Comparison of ENCODE assay signal across 11 cellular contexts in the genomic region with DNA sequence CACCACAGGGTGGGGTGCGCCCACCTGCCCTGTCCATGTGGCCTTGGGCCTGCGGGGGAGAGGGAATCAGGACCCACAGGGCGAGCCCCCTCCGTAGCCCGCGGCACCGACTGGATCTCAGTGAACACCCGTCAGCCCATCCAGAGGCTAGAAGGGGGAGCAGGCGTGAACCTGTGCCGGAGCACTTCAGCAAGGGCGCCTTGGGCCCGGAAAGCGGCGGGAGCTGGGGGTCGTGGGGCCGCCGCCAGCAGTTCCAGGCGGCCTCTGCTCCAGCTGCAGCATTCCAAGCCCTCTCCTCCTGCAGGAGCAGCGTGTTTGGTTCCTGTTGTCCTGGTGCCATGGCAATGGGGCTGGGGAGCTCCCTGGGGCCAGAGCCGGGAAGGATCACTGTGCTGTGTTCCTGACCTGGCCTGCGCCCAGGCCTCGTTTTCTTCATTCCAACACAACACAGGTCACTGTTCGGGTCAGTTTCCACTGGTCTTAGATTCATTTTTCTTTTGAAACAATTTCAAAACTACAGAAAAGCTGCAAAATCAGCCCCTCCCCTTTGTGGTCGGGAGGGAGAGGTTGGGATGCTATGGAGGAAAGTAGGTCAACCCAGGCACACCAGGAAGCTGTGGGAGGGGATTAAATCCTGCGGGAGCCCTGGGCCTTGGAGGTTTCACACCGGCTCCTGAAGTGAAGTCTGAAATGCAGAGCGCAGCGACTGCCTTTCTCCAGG. TPM values are rescaled to one million over a fixed set of nuclear protein-coding genes. Genes with fewer than 3 reads are reported as not detected.
DNase-seq lines count a peak whose midpoint lies in the region; ATAC-seq and TF ChIP-seq lines count a peak whose summit lies in the region.
"Had no signal": no experiment of that assay in that cellular context is flagged by ENCODE, and none has a peak within 500 bp of the region (broad histone marks: within the 10 kb centered on the region; RNA-seq: fewer than 3 reads in every experiment).

No MANE protein-coding gene starts in this region.

- H3K4me3 ChIP-seq in AG10803 (ENCODE audit: low read length): no peak overlapping the region
- no peak overlapping the region for H3K4me3 ChIP-seq in adrenal gland
- no peak overlapping the region for H3K4me3 ChIP-seq in ovary

- no peaks in the 10 kb centered on the region for H3K27me3 ChIP-seq in adrenal gland
- no peaks in the 10 kb centered on the region for H3K27me3 ChIP-seq in ovary
- no peaks in the 10 kb centered on the region for H3K27me3 ChIP-seq in foreskin keratinocyte

- TF ChIP-seq POLR2A in adrenal gland (IDR thresholded peaks at IDR 0.05) (peak in 1 of 2 donors; percentile 14), ovary (IDR thresholded peaks at IDR 0.05) (no peak)

- CTCF ChIA-PET in activated CD8-positive, alpha-beta T cell treated with anti-CD3 and anti-CD28 coated beads, Interleukin-2, amount 10 ng/mL, durations not matched to agents 7 days and 5 days (lab: Charles Lee): interaction anchor here (0.8 to 1.9 kb wide), 3 partner anchors 9 to 180 kb away, joined by 3 to 6 read pairs (median 4); no protein-coding TSS in a partner anchor

- DNase-seq in AG10803 (ENCODE audit: low read depth) (peak; percentile 84), adrenal gland (peak; percentile 62 to 92 (median 83)), glutamatergic neuron (peak; percentile 41), ovary (peak; percentile 86 to 95 (median 88)), foreskin keratinocyte (no peak), NCI-H2171 treated with DMSO at 0.1 percent for 48 hours (lab: John Stamatoyannopoulos, UW) (no peak)
- no peak for DNase-seq in activated CD8-positive, alpha-beta T cell treated with anti-CD3 and anti-CD28 coated beads, Interleukin-2, amount 10 ng/mL, durations not matched to agents 7 days and 5 days
- DNase-seq: CD4-positive, alpha-beta memory T cell; stimulated activated naive B cell treated with anti-CD40 and anti-IgM and Interleukin-4, amounts not matched to agents 10 μg/mL and 1 μg/mL and 100 μg/mL, for 72 hours had no signal

- POLR2A ChIA-PET in activated CD8-positive, alpha-beta T cell treated with anti-CD3 and anti-CD28 coated beads, Interleukin-2, amount 10 ng/mL, durations not matched to agents 7 days and 5 days (lab: Charles Lee): no interaction called here

- WGBS in adrenal gland, 4 donors: 27 to 45% (median 34%) methylated on average over 9 to 28 of the region's 28 CpGs
- WGBS in ovary, 3 donors: 2 to 7% (median 7%) methylated on average over 18 to 28 of the region's 28 CpGs

- no peak for ATAC-seq in activated CD8-positive, alpha-beta T cell treated with anti-CD3 and anti-CD28 coated beads, Interleukin-2, amount 10 ng/mL, durations not matched to agents 7 days and 5 days
- ATAC-seq in foreskin keratinocyte: no peak
- no peak for ATAC-seq in HG03439 (IDR thresholded peaks at IDR 0.05; ENCODE audit: unreplicated experiment)
- ATAC-seq: stimulated activated naive B cell treated with anti-CD40 and anti-IgM and Interleukin-4, amounts not matched to agents 10 μg/mL and 1 μg/mL and 100 μg/mL, for 72 hours had no signal

- intact Hi-C loops in adrenal gland (cut with DNase I): loop anchor here in 1 of 2 donors (10.0 kb wide), 1 partner anchor 476 kb away; no protein-coding TSS in a partner anchor
- intact Hi-C loops in ovary (cut with DNase I): loop anchor here in 1 of 4 donors (10.0 kb wide), 2 partner anchors 76 to 326 kb away; partner anchors contain the start of gene POFUT2

- H3K4me1 ChIP-seq in adrenal gland (replicated peaks in 1 of 2) (peaks cover 14 to 23% of the 10 kb centered on the region in 2 donors), ovary (ENCODE audit: insufficient read depth) (peaks cover 24% of the 10 kb centered on the region), foreskin keratinocyte (peaks cover 7% of the 10 kb centered on the region)

- TF ChIP-seq CTCF in AG10803 (conservative IDR thresholded peaks at IDR 0.05; ENCODE audit: low read length) (no peak), adrenal gland (IDR thresholded peaks at IDR 0.05) (no peak), glutamatergic neuron (IDR thresholded peaks at IDR 0.05; ENCODE audit: partially characterized antibody, unreplicated experiment) (no peak), ovary (IDR thresholded peaks at IDR 0.05) (no peak), foreskin keratinocyte (conservative IDR thresholded peaks at IDR 0.05) (no peak)

- H3K27ac ChIP-seq in adrenal gland (peak overlapping the region in 4 of 5 donors; percentile 49 to 90 (median 64)), ovary (peak overlapping the region in 1 of 2 donors; percentile 41), foreskin keratinocyte (no peak overlapping the region)

- peaks cover 4% of the 10 kb centered on the region for H3K27me3 Mint-ChIP-seq in glutamatergic neuron (ENCODE audit: unreplicated experiment)
- H3K27me3 Mint-ChIP-seq in activated CD8-positive, alpha-beta T cell treated with anti-CD3 and anti-CD28 coated beads, Interleukin-2, amount 10 ng/mL, durations not matched to agents 7 days and 5 days (ENCODE audit: low read depth): no peaks in the 10 kb centered on the region
- H3K27me3 Mint-ChIP-seq: CD4-positive, alpha-beta memory T cell; memory B cell; stimulated activated naive B cell treated with anti-CD40 and anti-IgM and Interleukin-4, amounts not matched to agents 10 μg/mL and 1 μg/mL and 100 μg/mL, for 72 hours had no signal

- H3K9me3 Mint-ChIP-seq in glutamatergic neuron (ENCODE audit: unreplicated experiment): peaks cover 9% of the 10 kb centered on the region
- no peaks in the 10 kb centered on the region for H3K9me3 Mint-ChIP-seq in activated CD8-positive, alpha-beta T cell treated with anti-CD3 and anti-CD28 coated beads, Interleukin-2, amount 10 ng/mL, durations not matched to agents 7 days and 5 days (ENCODE audit: insufficient read depth)
- H3K9me3 Mint-ChIP-seq: CD4-positive, alpha-beta memory T cell; memory B cell; stimulated activated naive B cell treated with anti-CD40 and anti-IgM and Interleukin-4, amounts not matched to agents 10 μg/mL and 1 μg/mL and 100 μg/mL, for 72 hours had no signal

- H3K9me3 ChIP-seq in adrenal gland (replicated peaks in 1 of 3): no peaks in the 10 kb centered on the region
- no peaks in the 10 kb centered on the region for H3K9me3 ChIP-seq in ovary

- no peak overlapping the region for H3K4me3 Mint-ChIP-seq in glutamatergic neuron (ENCODE audit: unreplicated experiment)
- no peak overlapping the region for H3K4me3 Mint-ChIP-seq in activated CD8-positive, alpha-beta T cell treated with anti-CD3 and anti-CD28 coated beads, Interleukin-2, amount 10 ng/mL, durations not matched to agents 7 days and 5 days
- H3K4me3 Mint-ChIP-seq: CD4-positive, alpha-beta memory T cell; memory B cell; stimulated activated naive B cell treated with anti-CD40 and anti-IgM and Interleukin-4, amounts not matched to agents 10 μg/mL and 1 μg/mL and 100 μg/mL, for 72 hours had no signal

- H3K27ac Mint-ChIP-seq in glutamatergic neuron (ENCODE audit: unreplicated experiment): no peak overlapping the region
- H3K27ac Mint-ChIP-seq in activated CD8-positive, alpha-beta T cell treated with anti-CD3 and anti-CD28 coated beads, Interleukin-2, amount 10 ng/mL, durations not matched to agents 7 days and 5 days: no peak overlapping the region
- H3K27ac Mint-ChIP-seq: memory B cell; stimulated activated naive B cell treated with anti-CD40 and anti-IgM and Interleukin-4, amounts not matched to agents 10 μg/mL and 1 μg/mL and 100 μg/mL, for 72 hours had no signal

- no peaks in the 10 kb centered on the region for H3K36me3 Mint-ChIP-seq in glutamatergic neuron (ENCODE audit: unreplicated experiment)
- peaks cover 35% of the 10 kb centered on the region for H3K36me3 Mint-ChIP-seq in activated CD8-positive, alpha-beta T cell treated with anti-CD3 and anti-CD28 coated beads, Interleukin-2, amount 10 ng/mL, durations not matched to agents 7 days and 5 days (ENCODE audit: low read depth)

- H3K36me3 ChIP-seq in adrenal gland (replicated peaks in 1 of 2) (no peaks in the 10 kb centered on the region), ovary (no peaks in the 10 kb centered on the region)

- TF ChIP-seq EP300 in ovary (IDR thresholded peaks at IDR 0.05): peak; percentile 66

- H3K4me1 Mint-ChIP-seq in glutamatergic neuron (ENCODE audit: low read depth, unreplicated experiment): peaks cover 34% of the 10 kb centered on the region
- H3K4me1 Mint-ChIP-seq in activated CD8-positive, alpha-beta T cell treated with anti-CD3 and anti-CD28 coated beads, Interleukin-2, amount 10 ng/mL, durations not matched to agents 7 days and 5 days (ENCODE audit: low read depth): peaks cover 2% of the 10 kb centered on the region

RNA-seq across cellular contexts. Expression of gene SLX9, which starts 18.8 kb away (rescaled TPM):
- total RNA-seq in adrenal gland: 10 to 100 TPM; 11.1 to 45.3 (median 26.6) TPM
- polyA plus RNA-seq in adrenal gland: 10 to 100 TPM; 13.1 to 22.8 (median 21.4) TPM
- 30.7 TPM for total RNA-seq in glutamatergic neuron (ENCODE audit: unreplicated experiment)
- total RNA-seq in ovary: 10 to 100 TPM in 6 of 7 donors, 1 to 10 TPM in 1; 5.6 to 24.1 (median 17.2) TPM
- polyA plus RNA-seq in ovary: 10 to 100 TPM in 1 of 2 donors, 1 to 10 TPM in 1; 5.6 to 14.0 TPM
- total RNA-seq in activated CD8-positive, alpha-beta T cell treated with anti-CD3 and anti-CD28 coated beads, Interleukin-2, amount 10 ng/mL, durations not matched to agents 7 days and 5 days: 10 to 100 TPM; 56.6 to 60.4 TPM
- 39.7 and 54.7 TPM in 2 replicates for total RNA-seq in foreskin keratinocyte
- polyA plus RNA-seq in foreskin keratinocyte: 54.8 and 73.8 TPM in 2 replicates

RNA-seq across cellular contexts. Expression of gene ITGB2, which starts 37.9 kb away (rescaled TPM):
- total RNA-seq in adrenal gland (100 to 1,000 TPM in 4 of 8 donors, 10 to 100 TPM in 4; 68.2 to 212 (median 120) TPM), glutamatergic neuron (ENCODE audit: unreplicated experiment) (0.91 TPM), ovary (10 to 100 TPM in 6 of 7 donors, 1 to 10 TPM in 1; 9.6 to 58.3 (median 17.6) TPM), foreskin keratinocyte (6.4 and 6.5 TPM in 2 replicates)
- polyA plus RNA-seq in adrenal gland (100 to 1,000 TPM in 2 of 3 donors, 10 to 100 TPM in 1; 10.9 to 249 (median 101) TPM), ovary (10 to 100 TPM; 13.0 to 31.1 TPM), foreskin keratinocyte (5.0 and 5.2 TPM in 2 replicates)
- 100 to 1,000 TPM; 503 to 530 TPM for total RNA-seq in activated CD8-positive, alpha-beta T cell treated with anti-CD3 and anti-CD28 coated beads, Interleukin-2, amount 10 ng/mL, durations not matched to agents 7 days and 5 days

Comparison
In these comparisons a context has a peak if more than half of its experiments do, and no peak if none do; other contexts are left out.
1. DNase-seq: peak in AG10803 (single experiment), adrenal gland (7 of 7), glutamatergic neuron (single experiment) and ovary (5 of 5); none in activated CD8-positive, alpha-beta T cell treated with anti-CD3 and anti-CD28 coated beads, Interleukin-2, amount 10 ng/mL, durations not matched to agents 7 days and 5 days (single experiment), foreskin keratinocyte (0 of 2) and NCI-H2171 treated with DMSO at 0.1 percent for 48 hours (single experiment).